ENCODE assay signal across 8 cellular contexts in genomic region chrX:24465524-24465850, GRCh38. TPM values are rescaled to one million over a fixed set of nuclear protein-coding genes. Genes with fewer than 3 reads are reported as not detected.
A peak's percentile ranks its signal among the peaks of the same experiment; 100 is the strongest.
DNase-seq lines count a peak whose midpoint lies in the region; ATAC-seq and TF ChIP-seq lines count a peak whose summit lies in the region.

No MANE protein-coding gene starts in this region.

- intact Hi-C loops in Right ventricle myocardium superior (cut with DNase I): no loop called here
- intact Hi-C loops in cardiac septum (cut with DNase I): loop anchor here (2.0 kb wide), 1 partner anchor 69 kb away; no protein-coding TSS in a partner anchor

- no peaks in the 10 kb centered on the region for H3K9me3 Mint-ChIP-seq in chondrocyte (ENCODE audit: low read depth)
- peaks cover 0 to 2% (median 0%) of the 10 kb centered on the region in 9 donors for H3K9me3 Mint-ChIP-seq in naive thymus-derived CD8-positive, alpha-beta T cell

- H3K4me3 ChIP-seq in NB4 (ENCODE audit: low read depth, low read length): peak overlapping the region; percentile 59

- H3K36me3 Mint-ChIP-seq in chondrocyte (ENCODE audit: low read depth): no peaks in the 10 kb centered on the region
- no peaks in the 10 kb centered on the region for H3K36me3 Mint-ChIP-seq in naive thymus-derived CD8-positive, alpha-beta T cell

- no peak for DNase-seq in Right ventricle myocardium superior
- DNase-seq in cardiac septum (ENCODE audit: low spot score): no peak
- DNase-seq in NB4 (ENCODE audit: low read depth): no peak
- no peak for DNase-seq in chondrocyte (ENCODE audit: low spot score)
- DNase-seq in naive thymus-derived CD8-positive, alpha-beta T cell: peak in 4 of 10 donors; percentile 19 to 56 (median 26)
- no peak for DNase-seq in islet precursor cell
- no peak for DNase-seq in DMS53 (lab: John Stamatoyannopoulos, UW)
- DNase-seq in KG1 (lab: John Stamatoyannopoulos, UW): no peak

- peak; percentile 9 for ATAC-seq in Right ventricle myocardium superior (ENCODE audit: poor library complexity)
- ATAC-seq in naive thymus-derived CD8-positive, alpha-beta T cell: peak; percentile 22 to 29

- TF ChIP-seq POLR2A in NB4 (IDR thresholded peaks at IDR 0.05; ENCODE audit: extremely low read depth, insufficient read length): no peak

- POLR2A ChIA-PET in naive thymus-derived CD8-positive, alpha-beta T cell (lab: Charles Lee): interaction anchor here (0.8 to 3.2 kb wide), 6 partner anchors 12 to 411 kb away, joined by 3 to 32 read pairs (median 5); no protein-coding TSS in a partner anchor

- H3K4me1 Mint-ChIP-seq in chondrocyte (ENCODE audit: low read depth): peaks cover 44% of the 10 kb centered on the region
- peaks cover 13 to 43% (median 38%) of the 10 kb centered on the region in 4 donors for H3K4me1 Mint-ChIP-seq in naive thymus-derived CD8-positive, alpha-beta T cell

- H3K4me3 Mint-ChIP-seq in chondrocyte (ENCODE audit: unreplicated experiment): peak overlapping the region; percentile 72
- H3K4me3 Mint-ChIP-seq in naive thymus-derived CD8-positive, alpha-beta T cell: peak overlapping the region; percentile 58 to 87 (median 79)

- TF ChIP-seq CTCF in NB4 (IDR thresholded peaks at IDR 0.05; ENCODE audit: low read depth, low read length) (no peak), chondrocyte (IDR thresholded peaks at IDR 0.05) (no peak)

- no peaks in the 10 kb centered on the region for H3K27me3 Mint-ChIP-seq in chondrocyte (ENCODE audit: low read depth)
- no peaks in the 10 kb centered on the region for H3K27me3 Mint-ChIP-seq in naive thymus-derived CD8-positive, alpha-beta T cell

- H3K27ac Mint-ChIP-seq in chondrocyte (ENCODE audit: unreplicated experiment): no peak overlapping the region
- H3K27ac Mint-ChIP-seq in naive thymus-derived CD8-positive, alpha-beta T cell: peak overlapping the region; percentile 3 to 90 (median 68)

RNA-seq across cellular contexts. Expression of gene PDK3, which starts 0.4 kb away (rescaled TPM):
- total RNA-seq in Right ventricle myocardium superior: 5.1 TPM
- total RNA-seq in cardiac septum: 16.4 TPM
- 42.8 to 47.5 TPM (median 44.1 TPM) in 3 replicates for total RNA-seq in chondrocyte
- 10 to 100 TPM; 26.7 to 27.0 TPM for total RNA-seq in naive thymus-derived CD8-positive, alpha-beta T cell
- polyA plus RNA-seq in naive thymus-derived CD8-positive, alpha-beta T cell: 10 to 100 TPM; 34.4 to 40.4 (median 39.9) TPM
